In the genomic region with DNA sequence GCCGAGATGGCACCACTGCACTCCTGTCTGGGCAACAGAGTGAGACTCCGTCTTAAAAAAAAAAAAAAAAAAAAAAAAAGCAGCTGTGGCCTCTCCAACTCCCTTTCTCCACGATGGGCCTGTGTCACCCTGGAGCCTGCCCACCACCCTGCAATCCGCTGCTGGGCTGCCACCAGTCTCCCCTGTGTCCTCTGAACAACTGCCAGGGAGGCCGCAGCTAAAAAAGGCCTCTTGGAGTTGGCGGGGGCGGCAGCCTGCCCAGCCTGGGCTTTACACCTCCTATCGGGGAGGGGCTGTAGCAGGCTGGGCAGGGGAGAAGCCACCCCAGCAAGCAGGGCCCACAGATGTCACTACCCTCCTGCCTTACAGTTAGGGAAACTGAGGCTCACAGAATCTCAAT, we compare ENCODE assay signal across 15 cellular contexts. TPM values are rescaled to one million over a fixed set of nuclear protein-coding genes. Genes with fewer than 3 reads are reported as not detected.
A peak's percentile ranks its signal among the peaks of the same experiment; 100 is the strongest.
DNase-seq lines count a peak whose midpoint lies in the region; ATAC-seq, FAIRE-seq and TF ChIP-seq lines count a peak whose summit lies in the region.
"Had no signal": no experiment of that assay in that cellular context is flagged by ENCODE, and none has a peak within 500 bp of the region (broad histone marks: within the 10 kb centered on the region; RNA-seq: fewer than 3 reads in every experiment).

No MANE protein-coding gene starts in this region.

- H3K36me3 ChIP-seq in OCI-LY7 (ENCODE audit: insufficient read depth, low read length): peaks cover 67% of the 10 kb centered on the region
- H3K36me3 ChIP-seq in heart left ventricle: peaks cover 4 to 33% (median 13%) of the 10 kb centered on the region in 9 donors
- peaks cover 19% of the 10 kb centered on the region for H3K36me3 ChIP-seq in neutrophil
- H3K36me3 ChIP-seq in CD8-positive, alpha-beta memory T cell (ENCODE audit: insufficient read depth, low read length): peaks cover 4% of the 10 kb centered on the region

- peaks cover 63% of the 10 kb centered on the region for H3K79me2 ChIP-seq in OCI-LY7 (ENCODE audit: insufficient read depth, low read depth, low read length)

- H3K4me1 ChIP-seq in OCI-LY7 (ENCODE audit: insufficient read depth, low read length, poor library complexity, severe bottlenecking) (peaks cover 44% of the 10 kb centered on the region), heart left ventricle (peaks cover 12 to 77% (median 55%) of the 10 kb centered on the region in 12 donors), neutrophil (ENCODE audit: control insufficient read depth in 1 of 2, insufficient read depth in 1 of 2, low read depth in 1 of 2, low read length in 1 of 2) (peaks cover 45% of the 10 kb centered on the region in 2 experiments)
- peaks cover 36% of the 10 kb centered on the region for H3K4me1 ChIP-seq in CD8-positive, alpha-beta memory T cell (ENCODE audit: insufficient read depth, low read length)

- no peaks in the 10 kb centered on the region for H3K9me2 ChIP-seq in OCI-LY7 (ENCODE audit: insufficient read depth, low read length)

- no peaks in the 10 kb centered on the region for H3K9me3 Mint-ChIP-seq in stimulated activated memory B cell treated with anti-CD40 and anti-IgM and Interleukin-4, amounts not matched to agents 10 μg/mL and 1 μg/mL and 100 μg/mL, for 72 hours
- H3K9me3 Mint-ChIP-seq in CD8-positive, alpha-beta memory T cell: no peaks in the 10 kb centered on the region

- ATAC-seq in heart left ventricle: peak; percentile 8 to 33 (median 8)
- ATAC-seq in stimulated activated memory B cell treated with anti-CD40 and anti-IgM and Interleukin-4, amounts not matched to agents 10 μg/mL and 1 μg/mL and 100 μg/mL, for 72 hours: no peak
- ATAC-seq: HCT116 had no signal

- H3K27me3 ChIP-seq in heart left ventricle (peaks cover 0 to 8% (median 4%) of the 10 kb centered on the region in 9 donors), neutrophil (peaks cover 14% of the 10 kb centered on the region)
- H3K27me3 ChIP-seq in CD8-positive, alpha-beta memory T cell (ENCODE audit: insufficient read depth, low read length, poor library complexity, severe bottlenecking): no peaks in the 10 kb centered on the region

- no peak overlapping the region for H2AFZ ChIP-seq in OCI-LY7 (ENCODE audit: low read length)

- H3K27ac ChIP-seq in OCI-LY7 (ENCODE audit: low read depth, low read length, poor library complexity, severe bottlenecking) (peak overlapping the region; percentile 1), heart left ventricle (peak overlapping the region in 11 of 12 donors; percentile 25 to 95 (median 72)), neutrophil (peak overlapping the region; percentile 69)
- no peak overlapping the region for H3K27ac ChIP-seq in CD8-positive, alpha-beta memory T cell (ENCODE audit: low read depth, low read length)

- POLR2A ChIA-PET in OCI-LY7 (lab: Charles Lee): interaction anchor here (0.6 to 1.3 kb wide), 4 partner anchors 12 to 170 kb away, joined by 3 to 6 read pairs (median 4); partner anchors contain the start of gene TYK2
- POLR2A ChIA-PET in CD8-positive, alpha-beta memory T cell (lab: Charles Lee): interaction anchor here (0.6 to 1.9 kb wide), 2 partner anchors 9 to 17 kb away, joined by 3 to 5 read pairs; no protein-coding TSS in a partner anchor

- BruUV-seq in OCI-LY7 (replicated peaks; lab: Mats Ljungman, UMichigan): no TSS peak

- H3K4me3 Mint-ChIP-seq in stimulated activated memory B cell treated with anti-CD40 and anti-IgM and Interleukin-4, amounts not matched to agents 10 μg/mL and 1 μg/mL and 100 μg/mL, for 72 hours: no peak overlapping the region
- H3K4me3 Mint-ChIP-seq in CD8-positive, alpha-beta memory T cell: no peak overlapping the region

- H3K4me3 ChIP-seq in OCI-LY7 (ENCODE audit: low read depth, low read length, poor library complexity, severe bottlenecking) (no peak overlapping the region), heart left ventricle (no peak overlapping the region), neutrophil (ENCODE audit: low read depth in 1 of 2, low read length in 1 of 2) (no peak overlapping the region)
- no peak overlapping the region for H3K4me3 ChIP-seq in CD8-positive, alpha-beta memory T cell (ENCODE audit: low read length)

- CTCF ChIA-PET in OCI-LY7 (lab: Charles Lee; ENCODE audit: unreplicated experiment): no interaction called here
- CTCF ChIA-PET in CD8-positive, alpha-beta memory T cell (lab: Charles Lee): interaction anchor here (1.2 to 29.2 kb wide), 7 partner anchors 8 to 150 kb away, joined by 3 to 788 read pairs (median 7); partner anchors contain the start of gene PDE4A

- TF ChIP-seq POLR2A in heart left ventricle (IDR thresholded peaks at IDR 0.05) (no peak), H54 (IDR thresholded peaks at IDR 0.05; ENCODE audit: low read depth, low read length) (no peak)

- no peak for DNase-seq in OCI-LY7 (ENCODE audit: low spot score)
- DNase-seq in heart left ventricle: peak; percentile 65 to 84 (median 78)
- DNase-seq in CD8-positive, alpha-beta memory T cell: no peak
- DNase-seq in H54 (ENCODE audit: insufficient read length, low spot score): no peak
- no peak for DNase-seq in NCI-H2107 (lab: John Stamatoyannopoulos, UW)
- DNase-seq: DMS 273 treated with DMSO at 0.1 percent for 48 hours, Karpas-422, NCI-H187 treated with DMSO at 0.1 percent for 48 hours, NCI-H2171 treated with DMSO at 0.1 percent for 48 hours, NCI-H774 had no signal

- peak overlapping the region; percentile 44 for H3K27ac Mint-ChIP-seq in stimulated activated memory B cell treated with anti-CD40 and anti-IgM and Interleukin-4, amounts not matched to agents 10 μg/mL and 1 μg/mL and 100 μg/mL, for 72 hours
- peak overlapping the region in 4 of 8 donors; percentile 17 to 100 (median 43) for H3K27ac Mint-ChIP-seq in CD8-positive, alpha-beta memory T cell

- H3K9me3 ChIP-seq in OCI-LY7 (ENCODE audit: low read length) (no peaks in the 10 kb centered on the region), heart left ventricle (no peaks in the 10 kb centered on the region), neutrophil (no peaks in the 10 kb centered on the region)
- H3K9me3 ChIP-seq in CD8-positive, alpha-beta memory T cell (ENCODE audit: low read length): no peaks in the 10 kb centered on the region

- WGBS in heart left ventricle, 4 donors: 48 to 71% (median 56%) methylated on average over 6 to 8 of the region's 8 CpGs

- H3K27me3 Mint-ChIP-seq in stimulated activated memory B cell treated with anti-CD40 and anti-IgM and Interleukin-4, amounts not matched to agents 10 μg/mL and 1 μg/mL and 100 μg/mL, for 72 hours: no peaks in the 10 kb centered on the region
- H3K27me3 Mint-ChIP-seq in CD8-positive, alpha-beta memory T cell: peaks cover 0 to 11% of the 10 kb centered on the region in 2 donors

- H4K20me1 ChIP-seq in OCI-LY7 (ENCODE audit: insufficient read depth, low read length): 0 out of 2 replicates have a peak, but pooled peaks cover 6% of the 10 kb centered on the region

- H3K4me1 Mint-ChIP-seq in stimulated activated memory B cell treated with anti-CD40 and anti-IgM and Interleukin-4, amounts not matched to agents 10 μg/mL and 1 μg/mL and 100 μg/mL, for 72 hours: peaks cover 70% of the 10 kb centered on the region
- peaks cover 37 to 59% (median 47%) of the 10 kb centered on the region in 3 donors for H3K4me1 Mint-ChIP-seq in CD8-positive, alpha-beta memory T cell

- peaks cover 35% of the 10 kb centered on the region for H3K36me3 Mint-ChIP-seq in stimulated activated memory B cell treated with anti-CD40 and anti-IgM and Interleukin-4, amounts not matched to agents 10 μg/mL and 1 μg/mL and 100 μg/mL, for 72 hours
- H3K36me3 Mint-ChIP-seq in CD8-positive, alpha-beta memory T cell: peaks cover 0 to 57% (median 2%) of the 10 kb centered on the region in 3 donors

- intact Hi-C loops in OCI-LY7 (cut with micrococcal nuclease; ENCODE audit: unreplicated experiment): loop anchor here (10.0 kb wide), 2 partner anchors 255 to 295 kb away; partner anchors contain the start of genes ANGPTL6, ILF3 and PPAN
- intact Hi-C loops in heart left ventricle (cut with DNase I): loop anchor here in 6 of 10 donors (5.0 to 10.0 kb wide), 4 partner anchors 75 to 175 kb away; partner anchors contain the start of genes CDKN2D (in 5 of the 6) and KRI1 (in 5 of the 6)

- peak overlapping the region; percentile 80 for H3K4me2 ChIP-seq in OCI-LY7 (ENCODE audit: low read length)

- no peak for FAIRE-seq in H54 (lab: Jason Lieb, UNC)
- FAIRE-seq: GM18507, RCC 7860 had no signal

- TF ChIP-seq CTCF in OCI-LY7 (conservative IDR thresholded peaks at IDR 0.05; ENCODE audit: low read length): no peak
- TF ChIP-seq CTCF in heart left ventricle (IDR thresholded peaks at IDR 0.05): no peak
- no peak for TF ChIP-seq CTCF in neutrophil (IDR thresholded peaks at IDR 0.05)

RNA-seq across cellular contexts. Expression of gene CDC37, which starts 3.5 kb away (rescaled TPM):
- 332 and 345 TPM in 2 replicates for total RNA-seq in OCI-LY7 (2014; rRNA removed; shearing (Covaris generic))
- 269 and 271 TPM in 2 replicates for total RNA-seq in OCI-LY7 (2022)
- 100 to 1,000 TPM; 108 to 189 (median 138) TPM for total RNA-seq in heart left ventricle
- 100 to 1,000 TPM; 199 to 282 TPM for polyA plus RNA-seq in heart left ventricle
- 100 to 1,000 TPM; 273 to 277 TPM for total RNA-seq in CD8-positive, alpha-beta memory T cell
- polyA plus RNA-seq in CD8-positive, alpha-beta memory T cell: 100 TPM

RNA-seq across cellular contexts. Expression of gene TYK2, which starts 19.5 kb away (rescaled TPM):
- 151 and 185 TPM in 2 replicates for total RNA-seq in OCI-LY7 (2014; rRNA removed; shearing (Covaris generic))
- total RNA-seq in OCI-LY7 (2022): 214 and 216 TPM in 2 replicates
- 10 to 100 TPM; 37.7 to 86.3 (median 55.3) TPM for total RNA-seq in heart left ventricle
- polyA plus RNA-seq in heart left ventricle: 100 to 1,000 TPM in 1 of 2 donors, 10 to 100 TPM in 1; 71.7 to 100 TPM
- 100 to 1,000 TPM; 210 to 212 TPM for total RNA-seq in CD8-positive, alpha-beta memory T cell
- polyA plus RNA-seq in CD8-positive, alpha-beta memory T cell: 74.4 TPM

RNA-seq across cellular contexts. Expression of gene PDE4A, which starts 20.5 kb away (rescaled TPM):
- total RNA-seq in OCI-LY7 (2014; rRNA removed; shearing (Covaris generic)): 9.4 and 16.4 TPM in 2 replicates
- 42.4 and 45.1 TPM in 2 replicates for total RNA-seq in OCI-LY7 (2022)
- total RNA-seq in heart left ventricle: 10 to 100 TPM in 8 of 9 donors, 1 to 10 TPM in 1; 9.3 to 33.3 (median 17.3) TPM
- polyA plus RNA-seq in heart left ventricle: 10 to 100 TPM in 1 of 2 donors, 1 to 10 TPM in 1; 5.2 to 11.2 TPM
- total RNA-seq in CD8-positive, alpha-beta memory T cell: 10 to 100 TPM; 21.6 to 22.2 TPM
- polyA plus RNA-seq in CD8-positive, alpha-beta memory T cell: 7.5 TPM

Comparison
In these comparisons a context has a peak if more than half of its experiments do, and no peak if none do; other contexts are left out.
1. DNase-seq: peak in heart left ventricle (5 of 5); none in OCI-LY7 (single experiment), CD8-positive, alpha-beta memory T cell (0 of 5), H54 (single experiment) and NCI-H2107 (single experiment).